In genomic region chr3:185705498-185705897, GRCh38 we compare ENCODE assay signal across 29 cellular contexts.
"Had no signal": no experiment of that assay in that cellular context is flagged by ENCODE, and none has a peak within 500 bp of the region (broad histone marks: within the 10 kb centered on the region; RNA-seq: fewer than 3 reads in every experiment).

No MANE protein-coding gene starts in this region.

- H3K27me3 ChIP-seq: suprapubic skin, testis, thyroid gland, tibial nerve, transverse colon, upper lobe of left lung, upper lobe of right lung, uterus, vagina had no signal

- H3K36me3 ChIP-seq: stomach, suprapubic skin, thoracic aorta, thyroid gland, tibial artery, tibial nerve, transverse colon, upper lobe of left lung, upper lobe of right lung, uterus, vagina had no signal

- H3K27ac ChIP-seq: stomach, suprapubic skin, testis, thoracic aorta, thyroid gland, tibial artery, tibial nerve, transverse colon, upper lobe of left lung, upper lobe of right lung, uterus, vagina had no signal

- H3K9me3 ChIP-seq: stomach, suprapubic skin, testis, thoracic aorta, thyroid gland, tibial artery, tibial nerve, transverse colon, upper lobe of left lung, upper lobe of right lung, uterus, vagina had no signal

- ATAC-seq: stimulated activated effector memory CD8-positive, alpha-beta T cell treated with anti-CD3 and anti-CD28 coated beads, Interleukin-12 subunit alpha, Interleukin-12 subunit beta, amount 100 ng/mL, for 72 hours; stimulated activated memory B cell treated with anti-CD40 and anti-IgM and Interleukin-4, amounts not matched to agents 10 μg/mL and 1 μg/mL and 100 μg/mL, for 72 hours; stimulated activated naive B cell treated with anti-CD40 and anti-IgM and Interleukin-4, amounts not matched to agents 10 μg/mL and 1 μg/mL and 100 μg/mL, for 72 hours; stimulated activated naive CD8-positive, alpha-beta T cell treated with anti-CD3 and anti-CD28 coated beads, Interleukin-15, amount 100 ng/mL, for 72 hours; stimulated activated naive CD8-positive, alpha-beta T cell treated with anti-CD3 and anti-CD28 coated beads, Interleukin-15, Interleukin-2, amounts not matched to agents 100 U/mL and 50 U/mL, for 24 hours; upper lobe of right lung had no signal

- DNase-seq: stimulated activated CD4-positive, alpha-beta T cell treated with anti-CD3 and anti-CD28 coated beads, Interleukin-2, amount 100 ng/mL, for 48 hours; stimulated activated CD4-positive, alpha-beta T cell treated with anti-CD3 and anti-CD28 coated beads, Interleukin-4, amount 100 ng/mL, for 1 hour; stimulated activated CD4-positive, alpha-beta T cell treated with anti-CD3 and anti-CD28 coated beads, Interleukin-4, amount 100 ng/mL, for 24 hours; stimulated activated CD4-positive, alpha-beta T cell treated with anti-CD3 and anti-CD28 coated beads, Interleukin-4, amount 100 ng/mL, for 4 hours; stimulated activated CD8-positive, alpha-beta memory T cell treated with anti-CD3 and anti-CD28 coated beads, Interleukin-4, amount 100 ng/mL, for 48 hours; stimulated activated naive B cell treated with anti-CD40 and anti-IgM and Interleukin-4, amounts not matched to agents 10 μg/mL and 1 μg/mL and 100 μg/mL, for 72 hours; stimulated activated naive CD4-positive, alpha-beta T cell; stimulated activated naive CD4-positive, alpha-beta T cell treated with Interleukin-2 at 50 U/mL for 16 hours; stimulated activated naive CD8-positive, alpha-beta T cell treated with anti-CD3 and anti-CD28 coated beads, Interleukin-15, amount 100 ng/mL, for 72 hours; stimulated activated naive CD8-positive, alpha-beta T cell treated with anti-CD3 and anti-CD28 coated beads, Interleukin-15, Interleukin-2, amounts not matched to agents 100 U/mL and 50 U/mL, for 24 hours; stomach; substantia nigra; testis; thyroid gland; tibial artery; transverse colon; trophoblast cell; upper lobe of left lung; upper lobe of right lung; uterus had no signal

- H3K9me3 Mint-ChIP-seq: stimulated activated effector memory CD8-positive, alpha-beta T cell treated with anti-CD3 and anti-CD28 coated beads, Interleukin-12 subunit alpha, Interleukin-12 subunit beta, amount 100 ng/mL, for 72 hours; stimulated activated memory B cell treated with anti-CD40 and anti-IgM and Interleukin-4, amounts not matched to agents 10 μg/mL and 1 μg/mL and 100 μg/mL, for 72 hours; stimulated activated naive B cell treated with anti-CD40 and anti-IgM and Interleukin-4, amounts not matched to agents 10 μg/mL and 1 μg/mL and 100 μg/mL, for 72 hours; stimulated activated naive CD8-positive, alpha-beta T cell treated with anti-CD3 and anti-CD28 coated beads, Interleukin-15, amount 100 ng/mL, for 72 hours; stimulated activated naive CD8-positive, alpha-beta T cell treated with anti-CD3 and anti-CD28 coated beads, Interleukin-15, Interleukin-2, amounts not matched to agents 100 ng/mL and 50 ng/mL, for 24 hours; type B pancreatic cell had no signal

- FAIRE-seq: urothelium cell line had no signal

- H3K4me1 Mint-ChIP-seq: stimulated activated effector memory CD8-positive, alpha-beta T cell treated with anti-CD3 and anti-CD28 coated beads, Interleukin-12 subunit alpha, Interleukin-12 subunit beta, amount 100 ng/mL, for 72 hours; stimulated activated memory B cell treated with anti-CD40 and anti-IgM and Interleukin-4, amounts not matched to agents 10 μg/mL and 1 μg/mL and 100 μg/mL, for 72 hours had no signal

- H3K36me3 Mint-ChIP-seq: stimulated activated effector memory CD8-positive, alpha-beta T cell treated with anti-CD3 and anti-CD28 coated beads, Interleukin-12 subunit alpha, Interleukin-12 subunit beta, amount 100 ng/mL, for 72 hours; stimulated activated memory B cell treated with anti-CD40 and anti-IgM and Interleukin-4, amounts not matched to agents 10 μg/mL and 1 μg/mL and 100 μg/mL, for 72 hours; stimulated activated naive B cell treated with anti-CD40 and anti-IgM and Interleukin-4, amounts not matched to agents 10 μg/mL and 1 μg/mL and 100 μg/mL, for 72 hours had no signal

- H3K4me3 Mint-ChIP-seq: stimulated activated effector memory CD8-positive, alpha-beta T cell treated with anti-CD3 and anti-CD28 coated beads, Interleukin-12 subunit alpha, Interleukin-12 subunit beta, amount 100 ng/mL, for 72 hours; stimulated activated memory B cell treated with anti-CD40 and anti-IgM and Interleukin-4, amounts not matched to agents 10 μg/mL and 1 μg/mL and 100 μg/mL, for 72 hours; stimulated activated naive B cell treated with anti-CD40 and anti-IgM and Interleukin-4, amounts not matched to agents 10 μg/mL and 1 μg/mL and 100 μg/mL, for 72 hours; stimulated activated naive CD8-positive, alpha-beta T cell treated with anti-CD3 and anti-CD28 coated beads, Interleukin-15, amount 100 ng/mL, for 72 hours; stimulated activated naive CD8-positive, alpha-beta T cell treated with anti-CD3 and anti-CD28 coated beads, Interleukin-15, Interleukin-2, amounts not matched to agents 100 ng/mL and 50 ng/mL, for 24 hours; type B pancreatic cell had no signal

- H3K27ac Mint-ChIP-seq: stimulated activated effector memory CD8-positive, alpha-beta T cell treated with anti-CD3 and anti-CD28 coated beads, Interleukin-12 subunit alpha, Interleukin-12 subunit beta, amount 100 ng/mL, for 72 hours; stimulated activated memory B cell treated with anti-CD40 and anti-IgM and Interleukin-4, amounts not matched to agents 10 μg/mL and 1 μg/mL and 100 μg/mL, for 72 hours; stimulated activated naive CD8-positive, alpha-beta T cell treated with anti-CD3 and anti-CD28 coated beads, Interleukin-15, amount 100 ng/mL, for 72 hours; stimulated activated naive CD8-positive, alpha-beta T cell treated with anti-CD3 and anti-CD28 coated beads, Interleukin-15, Interleukin-2, amounts not matched to agents 100 ng/mL and 50 ng/mL, for 24 hours; type B pancreatic cell had no signal

- H3K27me3 Mint-ChIP-seq: type B pancreatic cell had no signal

- H3K4me1 ChIP-seq: suprapubic skin, testis, thyroid gland, tibial artery, upper lobe of right lung, uterus, vagina had no signal

- H3K4me3 ChIP-seq: stomach, suprapubic skin, testis, thoracic aorta, thyroid gland, tibial artery, tibial nerve, transverse colon, upper lobe of left lung, upper lobe of right lung, uterus, vagina had no signal
